Comparison of ENCODE assay signal across 2 cellular contexts in the genomic region with DNA sequence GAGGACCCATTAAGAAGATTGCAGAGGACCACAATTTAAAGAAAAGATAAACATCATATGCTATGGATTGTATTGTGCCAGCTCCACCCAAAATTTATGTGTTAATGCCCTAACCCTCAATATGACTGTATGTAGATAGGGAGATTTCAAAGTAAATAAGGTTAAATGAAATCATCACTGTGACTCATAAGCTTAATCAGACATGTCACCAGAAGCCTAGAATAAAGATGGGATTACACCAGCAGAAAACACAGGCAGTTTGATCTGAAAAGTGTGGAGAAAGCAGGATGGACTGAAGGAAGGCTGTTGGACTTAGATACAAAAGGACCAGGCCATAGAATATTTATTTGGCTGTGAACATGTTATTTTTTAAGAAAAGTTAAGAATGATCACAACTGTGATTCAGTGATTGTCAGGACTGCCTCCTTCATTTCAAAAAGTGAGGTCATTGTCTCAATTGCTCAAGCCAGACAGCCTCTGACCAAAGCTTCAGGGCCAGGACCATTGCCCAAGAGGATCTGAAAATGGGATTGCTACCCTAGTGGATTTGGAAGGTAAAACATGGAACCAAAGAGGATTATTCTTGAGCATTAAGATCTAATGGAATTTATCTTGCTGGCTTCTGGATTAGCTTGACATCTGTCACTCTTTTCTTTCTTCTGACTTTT.
TF ChIP-seq lines count a peak whose summit lies in the region.

No MANE protein-coding gene starts in this region.

TF ChIP-seq in SK-N-SH, 30 proteins besides CTCF, POLR2A, EP300 and RAD21:
- TF ChIP-seq TEAD4 (IDR thresholded peaks at IDR 0.05; ENCODE audit: borderline replicate concordance, insufficient read depth) (no peak), MXI1 (IDR thresholded peaks at IDR 0.05; ENCODE audit: low read depth, low read length) (no peak), GATA2 (CRISPR knock-in tag; IDR thresholded peaks at IDR 0.05) (peak; percentile 36; the same call in 1 of the 2 replicates)
- TF ChIP-seq, protein P1, sequence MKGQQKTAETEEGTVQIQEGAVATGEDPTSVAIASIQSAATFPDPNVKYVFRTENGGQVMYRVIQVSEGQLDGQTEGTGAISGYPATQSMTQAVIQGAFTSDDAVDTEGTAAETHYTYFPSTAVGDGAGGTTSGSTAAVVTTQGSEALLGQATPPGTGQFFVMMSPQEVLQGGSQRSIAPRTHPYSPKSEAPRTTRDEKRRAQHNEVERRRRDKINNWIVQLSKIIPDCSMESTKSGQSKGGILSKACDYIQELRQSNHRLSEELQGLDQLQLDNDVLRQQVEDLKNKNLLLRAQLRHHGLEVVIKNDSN (IDR thresholded peaks at IDR 0.05; ENCODE audit: borderline replicate concordance, low read depth) = no peak

TF ChIP-seq in SK-N-SH treated with all-trans-retinoic acid at 6 μM for 48 hours, 23 proteins besides CTCF, POLR2A, EP300 and RAD21:
- TF ChIP-seq ARNTL (CRISPR knock-in tag; IDR thresholded peaks at IDR 0.05; ENCODE audit: borderline replicate concordance, low read depth) (no peak), GLIS3 (CRISPR knock-in tag; IDR thresholded peaks at IDR 0.05) (no peak), PPARA (CRISPR knock-in tag; IDR thresholded peaks at IDR 0.05; ENCODE audit: borderline replicate concordance) (no peak), SNAI2 (CRISPR knock-in tag; IDR thresholded peaks at IDR 0.05) (no peak), BACH2 (CRISPR knock-in tag; IDR thresholded peaks at IDR 0.05; ENCODE audit: borderline replicate concordance) (no peak), OSR1 (CRISPR knock-in tag; IDR thresholded peaks at IDR 0.05) (no peak), ISL1 (CRISPR knock-in tag; IDR thresholded peaks at IDR 0.05) (no peak)
